Comparison of ENCODE assay signal across 8 cellular contexts in genomic region chr5:112492291-112492690, GRCh38.
A peak's percentile ranks its signal among the peaks of the same experiment; 100 is the strongest.
DNase-seq lines count a peak whose midpoint lies in the region; ATAC-seq and TF ChIP-seq lines count a peak whose summit lies in the region.

No MANE protein-coding gene starts in this region.

- ATAC-seq in GM18858 (IDR thresholded peaks at IDR 0.05; ENCODE audit: unreplicated experiment) (peak; percentile 99), HG02884 (IDR thresholded peaks at IDR 0.05; ENCODE audit: unreplicated experiment) (peak; percentile 95), heart right ventricle (peak in 5 of 8 donors; percentile 70 to 95 (median 85))
- peak; percentile 78 for ATAC-seq in activated CD8-positive, alpha-beta T cell treated with anti-CD3 and anti-CD28 coated beads for 36 hours

- 30 to 33% methylated on average over 7 of the region's 7 CpGs for WGBS in heart right ventricle, 2 donors
- 5 to 33% (median 30%) methylated on average over 7 of the region's 7 CpGs for WGBS in spleen, 5 donors

- H3K4me3 Mint-ChIP-seq in activated CD8-positive, alpha-beta T cell treated with anti-CD3 and anti-CD28 coated beads for 36 hours = no peak overlapping the region

- H3K27ac ChIP-seq in C4-2B = no peak overlapping the region
- H3K27ac ChIP-seq in heart right ventricle = no peak overlapping the region
- H3K27ac ChIP-seq in spleen = no peak overlapping the region
- H3K27ac ChIP-seq in effector memory CD4-positive, alpha-beta T cell (ENCODE audit: insufficient read depth, low read length, poor library complexity, severe bottlenecking) = no peak overlapping the region

- H3K4me1 Mint-ChIP-seq in activated CD8-positive, alpha-beta T cell treated with anti-CD3 and anti-CD28 coated beads for 36 hours (ENCODE audit: low read depth) = no peaks in the 10 kb centered on the region

- POLR2A ChIA-PET in activated CD8-positive, alpha-beta T cell treated with anti-CD3 and anti-CD28 coated beads for 36 hours (lab: Charles Lee) = no interaction called here

- H3K36me3 Mint-ChIP-seq in activated CD8-positive, alpha-beta T cell treated with anti-CD3 and anti-CD28 coated beads for 36 hours (ENCODE audit: low read depth) = no peaks in the 10 kb centered on the region

- H3K27me3 ChIP-seq in heart right ventricle = no peaks in the 10 kb centered on the region
- peaks cover 0 to 12% (median 0%) of the 10 kb centered on the region in 7 donors for H3K27me3 ChIP-seq in spleen (replicated peaks in 1 of 7)
- H3K27me3 ChIP-seq in effector memory CD4-positive, alpha-beta T cell (replicated peaks; ENCODE audit: control insufficient read depth, insufficient read depth, low read length, poor library complexity, severe bottlenecking) = peaks cover 3% of the 10 kb centered on the region

- DNase-seq in NCI-H1105 (lab: John Stamatoyannopoulos, UW) (peak; percentile 5), heart right ventricle (peak; percentile 25 to 46), spleen (no peak)
- DNase-seq in activated CD8-positive, alpha-beta T cell treated with anti-CD3 and anti-CD28 coated beads for 36 hours = peak; percentile 62
- no peak for DNase-seq in effector memory CD4-positive, alpha-beta T cell

- intact Hi-C loops in activated CD8-positive, alpha-beta T cell treated with anti-CD3 and anti-CD28 coated beads for 36 hours (cut with micrococcal nuclease) = no loop called here
- intact Hi-C loops in heart right ventricle (cut with DNase I) = loop anchor here in 1 of 10 donors (10.0 kb wide), 1 partner anchor 317 kb away; no protein-coding TSS in a partner anchor
- intact Hi-C loops in spleen (cut with DNase I; ENCODE audit: low total_unique reads) = no loop called here

- H3K36me3 ChIP-seq in heart right ventricle = no peaks in the 10 kb centered on the region
- H3K36me3 ChIP-seq in spleen = no peaks in the 10 kb centered on the region
- H3K36me3 ChIP-seq in effector memory CD4-positive, alpha-beta T cell (ENCODE audit: control insufficient read depth, insufficient read depth, low read length) = no peaks in the 10 kb centered on the region

- TF ChIP-seq CTCF in C4-2B (conservative IDR thresholded peaks at IDR 0.05) (peak; percentile 37), heart right ventricle (IDR thresholded peaks at IDR 0.05) (peak; percentile 19 to 80 (median 59)), spleen (IDR thresholded peaks at IDR 0.05 in 8 of 11, conservative IDR thresholded peaks at IDR 0.05 in 3 of 11) (peak in 10 of 11 experiments; percentile 9 to 67 (median 44))
- TF ChIP-seq CTCF in activated CD8-positive, alpha-beta T cell treated with anti-CD3 and anti-CD28 coated beads for 36 hours (IDR thresholded peaks at IDR 0.05) = peak; percentile 41

- H3K9me3 Mint-ChIP-seq in activated CD8-positive, alpha-beta T cell treated with anti-CD3 and anti-CD28 coated beads for 36 hours = peaks cover 2% of the 10 kb centered on the region

- CTCF ChIA-PET in activated CD8-positive, alpha-beta T cell treated with anti-CD3 and anti-CD28 coated beads for 36 hours (lab: Charles Lee) = interaction anchor here (0.6 to 2.5 kb wide), 14 partner anchors 14 to 347 kb away, joined by 3 to 12 read pairs (median 3); no protein-coding TSS in a partner anchor

- H3K27ac Mint-ChIP-seq in activated CD8-positive, alpha-beta T cell treated with anti-CD3 and anti-CD28 coated beads for 36 hours = no peak overlapping the region

- TF ChIP-seq POLR2A in spleen (IDR thresholded peaks at IDR 0.05) = no peak

- H3K9me3 ChIP-seq in heart right ventricle = no peaks in the 10 kb centered on the region
- H3K9me3 ChIP-seq in spleen = no peaks in the 10 kb centered on the region
- H3K9me3 ChIP-seq in effector memory CD4-positive, alpha-beta T cell (ENCODE audit: control insufficient read depth, low read length) = no peaks in the 10 kb centered on the region

- H3K4me3 ChIP-seq in heart right ventricle (no peak overlapping the region), spleen (no peak overlapping the region)
- H3K4me3 ChIP-seq in effector memory CD4-positive, alpha-beta T cell (ENCODE audit: insufficient read depth, low read depth, low read length, poor library complexity, severe bottlenecking) = no peak overlapping the region

- H3K4me1 ChIP-seq in heart right ventricle (no peaks in the 10 kb centered on the region), spleen (no peaks in the 10 kb centered on the region)
- no peaks in the 10 kb centered on the region for H3K4me1 ChIP-seq in effector memory CD4-positive, alpha-beta T cell (ENCODE audit: control insufficient read depth, insufficient read depth, low read length, poor library complexity, severe bottlenecking)

- H3K27me3 Mint-ChIP-seq in activated CD8-positive, alpha-beta T cell treated with anti-CD3 and anti-CD28 coated beads for 36 hours = peaks cover 29% of the 10 kb centered on the region

Comparison
In these comparisons a context has a peak if more than half of its experiments do, and no peak if none do; other contexts are left out.
1. DNase-seq: peak in NCI-H1105 (single experiment), activated CD8-positive, alpha-beta T cell treated with anti-CD3 and anti-CD28 coated beads for 36 hours (single experiment) and heart right ventricle (2 of 2); none in spleen (single experiment) and effector memory CD4-positive, alpha-beta T cell (0 of 3).
2. Peak in every context shown above with its lines, with median percentiles within 50 percentile points of each other: CTCF ChIP-seq and ATAC-seq.